In the genomic region with DNA sequence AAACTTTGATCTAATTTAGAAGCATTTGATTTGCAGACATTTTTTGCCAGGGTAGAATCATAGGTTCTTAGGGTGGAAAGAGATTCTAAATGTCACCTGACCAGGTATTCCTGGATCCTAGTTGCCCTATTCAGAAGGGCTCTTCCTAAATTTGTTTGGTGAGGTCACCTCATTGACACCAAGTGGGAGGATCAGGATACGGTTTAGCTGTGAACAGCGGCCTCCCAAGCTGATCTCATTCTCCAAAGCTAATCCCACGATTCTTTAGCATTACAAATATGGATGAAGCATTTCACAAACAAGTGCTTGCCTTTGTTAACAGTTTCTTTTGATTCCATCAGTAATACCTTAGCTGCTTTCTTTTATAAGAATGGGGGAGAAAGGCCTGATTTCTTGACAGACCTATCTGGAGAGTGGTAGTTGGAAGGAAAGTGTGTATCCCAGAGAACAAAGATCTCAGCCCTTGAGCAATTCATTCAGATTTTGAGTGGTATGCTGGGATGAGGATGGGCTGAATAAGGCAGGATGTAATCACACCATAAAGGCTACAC, we compare ENCODE assay signal across 25 cellular contexts.
"Had no signal": no experiment of that assay in that cellular context is flagged by ENCODE, and none has a peak within 500 bp of the region (broad histone marks: within the 10 kb centered on the region; RNA-seq: fewer than 3 reads in every experiment).

No MANE protein-coding gene starts in this region.

- H3K4me3 Mint-ChIP-seq: activated CD4-positive, alpha-beta T cell treated with anti-CD3 and anti-CD28 coated beads for 36 hours; activated CD8-positive, alpha-beta memory T cell treated with anti-CD3 and anti-CD28 coated beads, Interleukin-2, amount 10 ng/mL, durations not matched to agents 7 days and 5 days; activated CD8-positive, alpha-beta T cell treated with anti-CD3 and anti-CD28 coated beads, Interleukin-2, amount 10 ng/mL, durations not matched to agents 7 days and 5 days; dendritic cell treated with granulocyte-macrophage colony-stimulating factor and Interleukin-4, amounts not matched to agents 40 ng/mL and 50 ng/mL, for 4 days; memory B cell; naive thymus-derived CD8-positive, alpha-beta T cell; neural crest cell; T-helper 17 cell had no signal

- H3K4me1 ChIP-seq: breast epithelium, suprapubic skin, tibial artery had no signal

- H3K9me3 Mint-ChIP-seq: activated naive CD4-positive, alpha-beta T cell treated with anti-CD3 and anti-CD28 coated beads, Interleukin-2, amount 50 U/mL, for 72 hours; activated T-helper 2 cell treated with anti-CD3 and anti-CD28 coated beads, Interferon-gamma antibody, Interleukin-2, Interleukin-4, amounts not matched to agents 10 μg/mL and 5 μg/mL and 100 μg/mL, durations not matched to agents 14 hours and 24 hours and 36 hours; dendritic cell treated with granulocyte-macrophage colony-stimulating factor and Interleukin-4, amounts not matched to agents 40 ng/mL and 50 ng/mL, for 4 days; memory B cell; naive thymus-derived CD8-positive, alpha-beta T cell; neural crest cell had no signal

- FAIRE-seq: frontal cortex, kidney had no signal

- H3K9me3 ChIP-seq: breast epithelium, right atrium auricular region, suprapubic skin, tibial artery had no signal

- H3K27me3 ChIP-seq: breast epithelium, right atrium auricular region, suprapubic skin, tibial artery had no signal

- ATAC-seq: activated CD4-positive, alpha-beta T cell treated with anti-CD3 and anti-CD28 coated beads for 36 hours; activated CD8-positive, alpha-beta memory T cell treated with anti-CD3 and anti-CD28 coated beads, Interleukin-2, amount 10 ng/mL, durations not matched to agents 7 days and 5 days; activated CD8-positive, alpha-beta T cell treated with anti-CD3 and anti-CD28 coated beads, Interleukin-2, amount 10 ng/mL, durations not matched to agents 7 days and 5 days; activated naive CD4-positive, alpha-beta T cell treated with anti-CD3 and anti-CD28 coated beads, Interleukin-2, amount 50 U/mL, for 72 hours; left colon; naive thymus-derived CD8-positive, alpha-beta T cell; T-helper 17 cell had no signal

- H3K4me3 ChIP-seq: breast epithelium, right atrium auricular region, smooth muscle cell, suprapubic skin, tibial artery had no signal

- H3K4me2 ChIP-seq: smooth muscle cell had no signal

- H3K27me3 Mint-ChIP-seq: activated CD4-positive, alpha-beta T cell treated with anti-CD3 and anti-CD28 coated beads for 36 hours; activated CD8-positive, alpha-beta memory T cell treated with anti-CD3 and anti-CD28 coated beads, Interleukin-2, amount 10 ng/mL, durations not matched to agents 7 days and 5 days; dendritic cell treated with granulocyte-macrophage colony-stimulating factor and Interleukin-4, amounts not matched to agents 40 ng/mL and 50 ng/mL, for 4 days; memory B cell; T-helper 17 cell had no signal

- H3K27ac Mint-ChIP-seq: activated CD4-positive, alpha-beta T cell treated with anti-CD3 and anti-CD28 coated beads for 36 hours; activated CD8-positive, alpha-beta memory T cell treated with anti-CD3 and anti-CD28 coated beads, Interleukin-2, amount 10 ng/mL, durations not matched to agents 7 days and 5 days; activated CD8-positive, alpha-beta T cell treated with anti-CD3 and anti-CD28 coated beads, Interleukin-2, amount 10 ng/mL, durations not matched to agents 7 days and 5 days; activated naive CD4-positive, alpha-beta T cell treated with anti-CD3 and anti-CD28 coated beads, Interleukin-2, amount 50 U/mL, for 72 hours; activated T-helper 2 cell treated with anti-CD3 and anti-CD28 coated beads, Interferon-gamma antibody, Interleukin-2, Interleukin-4, amounts not matched to agents 10 μg/mL and 5 μg/mL and 100 μg/mL, durations not matched to agents 14 hours and 24 hours and 36 hours; dendritic cell treated with granulocyte-macrophage colony-stimulating factor and Interleukin-4, amounts not matched to agents 40 ng/mL and 50 ng/mL, for 4 days; memory B cell; T-helper 17 cell had no signal

- H3K4me1 Mint-ChIP-seq: activated CD4-positive, alpha-beta T cell treated with anti-CD3 and anti-CD28 coated beads for 36 hours; memory B cell had no signal

- H3K36me3 Mint-ChIP-seq: activated CD8-positive, alpha-beta memory T cell treated with anti-CD3 and anti-CD28 coated beads, Interleukin-2, amount 10 ng/mL, durations not matched to agents 7 days and 5 days; activated naive CD4-positive, alpha-beta T cell treated with anti-CD3 and anti-CD28 coated beads, Interleukin-2, amount 50 U/mL, for 72 hours; memory B cell; naive thymus-derived CD8-positive, alpha-beta T cell had no signal

- H3K27ac ChIP-seq: breast epithelium, right atrium auricular region, suprapubic skin, tibial artery had no signal

- H3K36me3 ChIP-seq: breast epithelium, right atrium auricular region, suprapubic skin, tibial artery had no signal

- DNase-seq: activated CD4-positive, alpha-beta T cell treated with anti-CD3 and anti-CD28 coated beads for 36 hours; activated CD4-positive, CD25-positive, alpha-beta regulatory T cell; activated CD8-positive, alpha-beta memory T cell treated with anti-CD3 and anti-CD28 coated beads, Interleukin-2, amount 10 ng/mL, durations not matched to agents 7 days and 5 days; activated CD8-positive, alpha-beta T cell treated with anti-CD3 and anti-CD28 coated beads, Interleukin-2, amount 10 ng/mL, durations not matched to agents 7 days and 5 days; activated naive CD4-positive, alpha-beta T cell; activated T-cell treated with anti-CD3 and anti-CD28 coated beads, Interleukin-2, amount 50 U/mL, for 48 hours; central memory CD4-positive, alpha-beta T cell; kidney; left colon; naive thymus-derived CD8-positive, alpha-beta T cell; occipital lobe; stimulated activated CD4-positive, alpha-beta T cell treated with anti-CD3 and anti-CD28 coated beads, Interleukin-2, amount 100 ng/mL, for 24 hours; stimulated activated naive CD4-positive, alpha-beta T cell; T-helper 17 cell; tibial artery had no signal
